ENCODE assay signal across 8 cellular contexts in genomic region chr4:10106421-10107039, GRCh38. TPM values are rescaled to one million over a fixed set of nuclear protein-coding genes. Genes with fewer than 3 reads are reported as not detected.
DNase-seq lines count a peak whose midpoint lies in the region; ATAC-seq and TF ChIP-seq lines count a peak whose summit lies in the region.

No MANE protein-coding gene starts in this region.

- H3K4me3 ChIP-seq in RWPE2 (ENCODE audit: severe bottlenecking), result no peak overlapping the region
- no peak overlapping the region for H3K4me3 ChIP-seq in aorta (ENCODE audit: low read length in 2 of 2)

- H3K27me3 ChIP-seq in RWPE2 (ENCODE audit: insufficient read depth, poor library complexity, severe bottlenecking), result no peaks in the 10 kb centered on the region
- H3K27me3 ChIP-seq in aorta (ENCODE audit: control insufficient read depth in 1 of 2, insufficient read depth in 2 of 2, low read length in 1 of 2), result no peaks in the 10 kb centered on the region

- H3K36me3 ChIP-seq in RWPE2 (ENCODE audit: low read depth) (peaks cover 81% of the 10 kb centered on the region), aorta (ENCODE audit: control insufficient read depth in 1 of 2, insufficient read depth in 2 of 2, low read length in 1 of 2) (peaks cover 0 to 4% of the 10 kb centered on the region in 2 donors)

- CTCF ChIA-PET in activated naive CD4-positive, alpha-beta T cell treated with anti-CD3 and anti-CD28 coated beads, Interleukin-2, amount 10 ng/mL, durations not matched to agents 7 days and 5 days (lab: Charles Lee), result interaction anchor here (1.0 kb wide), 1 partner anchor 86 kb away, joined by 3 read pairs; no protein-coding TSS in a partner anchor

- peaks cover 87% of the 10 kb centered on the region for H3K36me3 Mint-ChIP-seq in activated naive CD4-positive, alpha-beta T cell treated with anti-CD3 and anti-CD28 coated beads, Interleukin-2, amount 10 ng/mL, durations not matched to agents 7 days and 5 days
- no peaks in the 10 kb centered on the region for H3K36me3 Mint-ChIP-seq in glutamatergic neuron (ENCODE audit: unreplicated experiment)

- WGBS in aorta, 2 donors, result 3 to 5% methylated on average over 13 of the region's 13 CpGs

- DNase-seq in RWPE2 (ENCODE audit: low spot score) (peak; percentile 97), glutamatergic neuron (peak; percentile 46), sciatic nerve (ENCODE audit: low spot score) (peak; percentile 82), aorta (peak; percentile 88 to 90), NCI-H2196 treated with DMSO at 0.1 percent for 48 hours (lab: John Stamatoyannopoulos, UW; ENCODE audit: unreplicated experiment) (no peak)
- DNase-seq in activated naive CD4-positive, alpha-beta T cell treated with anti-CD3 and anti-CD28 coated beads, Interleukin-2, amount 10 ng/mL, durations not matched to agents 7 days and 5 days, result peak; percentile 59

- peaks cover 54% of the 10 kb centered on the region for H3K4me1 ChIP-seq in RWPE2 (ENCODE audit: insufficient read depth, poor library complexity, severe bottlenecking)
- peaks cover 5 to 22% of the 10 kb centered on the region in 2 donors for H3K4me1 ChIP-seq in aorta (ENCODE audit: control insufficient read depth in 1 of 2, insufficient read depth in 2 of 2, low read length in 2 of 2)

- H3K4me3 Mint-ChIP-seq in activated naive CD4-positive, alpha-beta T cell treated with anti-CD3 and anti-CD28 coated beads, Interleukin-2, amount 10 ng/mL, durations not matched to agents 7 days and 5 days, result peak overlapping the region; percentile 21
- H3K4me3 Mint-ChIP-seq in glutamatergic neuron (ENCODE audit: unreplicated experiment), result no peak overlapping the region

- H3K9me3 Mint-ChIP-seq in activated naive CD4-positive, alpha-beta T cell treated with anti-CD3 and anti-CD28 coated beads, Interleukin-2, amount 10 ng/mL, durations not matched to agents 7 days and 5 days, result no peaks in the 10 kb centered on the region
- H3K9me3 Mint-ChIP-seq in glutamatergic neuron (ENCODE audit: unreplicated experiment), result peaks cover 7% of the 10 kb centered on the region

- TF ChIP-seq CTCF in RWPE2 (IDR thresholded peaks at IDR 0.05; ENCODE audit: poor library complexity, severe bottlenecking) (no peak), glutamatergic neuron (IDR thresholded peaks at IDR 0.05; ENCODE audit: partially characterized antibody, unreplicated experiment) (no peak)

- H3K27me3 Mint-ChIP-seq in activated naive CD4-positive, alpha-beta T cell treated with anti-CD3 and anti-CD28 coated beads, Interleukin-2, amount 10 ng/mL, durations not matched to agents 7 days and 5 days, result no peaks in the 10 kb centered on the region
- H3K27me3 Mint-ChIP-seq in glutamatergic neuron (ENCODE audit: unreplicated experiment), result peaks cover 9% of the 10 kb centered on the region

- peaks cover 99% of the 10 kb centered on the region for H3K4me1 Mint-ChIP-seq in activated naive CD4-positive, alpha-beta T cell treated with anti-CD3 and anti-CD28 coated beads, Interleukin-2, amount 10 ng/mL, durations not matched to agents 7 days and 5 days
- H3K4me1 Mint-ChIP-seq in glutamatergic neuron (ENCODE audit: low read depth, unreplicated experiment), result peaks cover 37% of the 10 kb centered on the region

- H3K27ac Mint-ChIP-seq in activated naive CD4-positive, alpha-beta T cell treated with anti-CD3 and anti-CD28 coated beads, Interleukin-2, amount 10 ng/mL, durations not matched to agents 7 days and 5 days, result peak overlapping the region; percentile 42
- peak overlapping the region; percentile 20 for H3K27ac Mint-ChIP-seq in glutamatergic neuron (ENCODE audit: unreplicated experiment)

- ATAC-seq in GM18907 (IDR thresholded peaks at IDR 0.05; ENCODE audit: unreplicated experiment) (peak; percentile 37), RWPE2 (ENCODE audit: low read depth) (peak; percentile 78), sciatic nerve (peak; percentile 91), aorta (ENCODE audit: low FRiP score) (peak; percentile 91), HG02623 (IDR thresholded peaks at IDR 0.05; ENCODE audit: unreplicated experiment) (no peak)

- no peaks in the 10 kb centered on the region for H3K9me3 ChIP-seq in RWPE2 (ENCODE audit: severe bottlenecking)
- no peaks in the 10 kb centered on the region for H3K9me3 ChIP-seq in aorta (ENCODE audit: control insufficient read depth, low read length)

- peak overlapping the region; percentile 87 for H3K27ac ChIP-seq in RWPE2 (ENCODE audit: poor library complexity, severe bottlenecking)
- H3K27ac ChIP-seq in aorta (ENCODE audit: low read depth in 1 of 2, low read length in 2 of 2), result peak overlapping the region; percentile 62 to 74

- intact Hi-C loops in sciatic nerve (cut with DNase I), result no loop called here
- intact Hi-C loops in aorta (cut with DNase I), result loop anchor here in 1 of 2 donors (1.0 to 2.0 kb wide), 2 partner anchors 10 to 14 kb away; partner anchors contain the start of gene WDR1

RNA-seq across cellular contexts. Expression of gene WDR1, which starts 10.1 kb away (rescaled TPM):
- 161 TPM for total RNA-seq in glutamatergic neuron (ENCODE audit: unreplicated experiment)
- total RNA-seq in sciatic nerve, result 264 TPM
- 100 to 1,000 TPM; 339 to 593 TPM for total RNA-seq in aorta
- 100 to 1,000 TPM; 159 to 207 TPM for polyA plus RNA-seq in aorta
